Comparison of ENCODE assay signal across 7 cellular contexts in genomic region chr18:37244618-37245017, GRCh38.
"Had no signal": no experiment of that assay in that cellular context is flagged by ENCODE, and none has a peak within 500 bp of the region (broad histone marks: within the 10 kb centered on the region; RNA-seq: fewer than 3 reads in every experiment).

No MANE protein-coding gene starts in this region.

- H3K27ac Mint-ChIP-seq: H9, HFFc6 had no signal

- H3K4me3 Mint-ChIP-seq: H9, HFFc6 had no signal

- H3K27ac ChIP-seq: GM23248 had no signal

- ATAC-seq: HCT116 had no signal

- H3K9me3 ChIP-seq: HAP-1 had no signal

- H3K9me3 Mint-ChIP-seq: HFFc6 had no signal

- H3K4me3 ChIP-seq: GM23248, HAP-1 had no signal

- H2AFZ ChIP-seq: GM23248 had no signal

- DNase-seq: GM23248, GOT3, H9, HCEC 1CT, HFFc6 had no signal

- H3K36me3 ChIP-seq: HAP-1 had no signal

- H3K4me1 ChIP-seq: HAP-1 had no signal
